ENCODE assay signal across 8 cellular contexts in genomic region chr5:131760793-131761192, GRCh38.
"Had no signal": no experiment of that assay in that cellular context is flagged by ENCODE, and none has a peak within 500 bp of the region (broad histone marks: within the 10 kb centered on the region; RNA-seq: fewer than 3 reads in every experiment).

No MANE protein-coding gene starts in this region.

- ATAC-seq: GM23338, K562 had no signal

- H3K27ac ChIP-seq: HL-60, KMS-11 had no signal

- H3K9me3 Mint-ChIP-seq: HFFc6 had no signal

- H3K4me3 ChIP-seq: GM23338, K562 had no signal

- DNase-seq: H9, HCEC 1CT, HFFc6, IMR-90 had no signal

- H3K27ac Mint-ChIP-seq: GM23338, H9, HFFc6 had no signal

- H3K4me3 Mint-ChIP-seq: GM23338, H9, HFFc6 had no signal
